ENCODE assay signal across 12 cellular contexts in the genomic region with DNA sequence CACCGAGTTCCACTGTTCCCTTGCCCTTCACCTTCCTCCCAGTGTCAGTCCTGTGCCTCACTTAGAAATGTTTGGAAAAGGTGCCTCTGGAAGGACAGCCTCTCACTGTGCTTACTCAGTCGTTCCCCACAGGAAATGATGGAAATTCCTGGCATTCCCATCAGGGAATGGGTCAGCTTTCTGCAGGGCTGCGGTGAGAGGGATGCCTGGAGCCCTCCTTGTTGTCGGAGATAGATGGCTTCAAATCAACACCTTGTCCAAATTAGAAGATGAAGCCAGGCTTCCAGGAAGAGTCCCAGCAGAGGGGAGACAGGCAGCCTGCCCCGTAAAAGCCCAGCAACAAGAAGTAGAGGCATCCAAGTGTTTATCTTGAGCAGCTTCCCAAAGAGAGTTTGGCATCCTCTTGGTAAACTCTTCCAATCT. TPM values are rescaled to one million over a fixed set of nuclear protein-coding genes. Genes with fewer than 3 reads are reported as not detected.
A peak's percentile ranks its signal among the peaks of the same experiment; 100 is the strongest.
DNase-seq lines count a peak whose midpoint lies in the region; ATAC-seq and TF ChIP-seq lines count a peak whose summit lies in the region.
"Had no signal": no experiment of that assay in that cellular context is flagged by ENCODE, and none has a peak within 500 bp of the region (broad histone marks: within the 10 kb centered on the region; RNA-seq: fewer than 3 reads in every experiment).

No MANE protein-coding gene starts in this region.

- H3K4me3 Mint-ChIP-seq in glutamatergic neuron (ENCODE audit: unreplicated experiment) = no peak overlapping the region
- H3K4me3 Mint-ChIP-seq: immature natural killer cell had no signal

- intact Hi-C loops in tibial artery (cut with DNase I; ENCODE audit: low total_unique reads) = no loop called here

- H3K27me3 Mint-ChIP-seq in glutamatergic neuron (ENCODE audit: unreplicated experiment) = no peaks in the 10 kb centered on the region

- H3K4me3 ChIP-seq in tibial artery = no peak overlapping the region
- H3K4me3 ChIP-seq: upper lobe of left lung had no signal

- DNase-seq in HS-5 (ENCODE audit: low read depth) = peak; percentile 77
- peak; percentile 27 for DNase-seq in cerebellar cortex (ENCODE audit: low spot score)
- DNase-seq in iPS-NIHi11 (ENCODE audit: low spot score) = peak; percentile 50
- no peak for DNase-seq in tibial artery
- no peak for DNase-seq in glutamatergic neuron
- DNase-seq in NOMO-1 (lab: John Stamatoyannopoulos, UW; ENCODE audit: unreplicated experiment in 2 of 2) = no peak
- DNase-seq: immature natural killer cell, NCI-H524, upper lobe of left lung, WERI-Rb-1 had no signal

- no peak overlapping the region for H3K27ac Mint-ChIP-seq in glutamatergic neuron (ENCODE audit: unreplicated experiment)
- H3K27ac Mint-ChIP-seq: immature natural killer cell had no signal

- no peaks in the 10 kb centered on the region for H3K9me3 Mint-ChIP-seq in glutamatergic neuron (ENCODE audit: unreplicated experiment)
- H3K9me3 Mint-ChIP-seq: immature natural killer cell had no signal

- TF ChIP-seq CTCF in tibial artery (IDR thresholded peaks at IDR 0.05) (no peak), glutamatergic neuron (IDR thresholded peaks at IDR 0.05; ENCODE audit: partially characterized antibody, unreplicated experiment) (no peak)

- H3K9me3 ChIP-seq in tibial artery = no peaks in the 10 kb centered on the region
- H3K9me3 ChIP-seq: upper lobe of left lung had no signal

- peaks cover 4% of the 10 kb centered on the region for H3K4me1 Mint-ChIP-seq in glutamatergic neuron (ENCODE audit: low read depth, unreplicated experiment)
- H3K4me1 Mint-ChIP-seq: immature natural killer cell had no signal

- peak overlapping the region; percentile 29 to 47 for H3K27ac ChIP-seq in tibial artery
- H3K27ac ChIP-seq: WERI-Rb-1 had no signal

- H3K4me1 ChIP-seq in tibial artery = peaks cover 0 to 26% (median 8%) of the 10 kb centered on the region in 4 donors

- H3K27me3 ChIP-seq in tibial artery = no peaks in the 10 kb centered on the region
- H3K27me3 ChIP-seq: upper lobe of left lung had no signal

- no peaks in the 10 kb centered on the region for H3K36me3 Mint-ChIP-seq in glutamatergic neuron (ENCODE audit: unreplicated experiment)
- H3K36me3 Mint-ChIP-seq: immature natural killer cell had no signal

- no peaks in the 10 kb centered on the region for H3K36me3 ChIP-seq in tibial artery
- H3K36me3 ChIP-seq: upper lobe of left lung, WERI-Rb-1 had no signal

- ATAC-seq in GM19351 (IDR thresholded peaks at IDR 0.05; ENCODE audit: unreplicated experiment) (no peak), HG03354 (IDR thresholded peaks at IDR 0.05; ENCODE audit: poor library complexity, severe bottlenecking, unreplicated experiment) (no peak)

RNA-seq across cellular contexts. Expression of a gene that starts 25.3 kb away (rescaled TPM):
- total RNA-seq in glutamatergic neuron (ENCODE audit: unreplicated experiment) = 0.20 TPM

Comparison
In these comparisons a context has a peak if more than half of its experiments do, and no peak if none do; other contexts are left out.
1. DNase-seq: peak in HS-5 (single experiment), cerebellar cortex (single experiment) and iPS-NIHi11 (single experiment); none in tibial artery (0 of 2), glutamatergic neuron (single experiment) and NOMO-1 (0 of 2).